In genomic region chr18:56028514-56028913, GRCh38 we compare ENCODE assay signal across 17 cellular contexts.
A peak's percentile ranks its signal among the peaks of the same experiment; 100 is the strongest.
DNase-seq lines count a peak whose midpoint lies in the region; ATAC-seq and TF ChIP-seq lines count a peak whose summit lies in the region.
"Had no signal": no experiment of that assay in that cellular context is flagged by ENCODE, and none has a peak within 500 bp of the region (broad histone marks: within the 10 kb centered on the region; RNA-seq: fewer than 3 reads in every experiment).

No MANE protein-coding gene starts in this region.

- H4K8ac ChIP-seq in mesenchymal stem cell (ENCODE audit: low read length): no peak overlapping the region

- H3K23ac ChIP-seq in mesenchymal stem cell (ENCODE audit: low read length in 2 of 2): no peak overlapping the region

- H2AFZ ChIP-seq in mesenchymal stem cell (ENCODE audit: low read depth, low read length): no peak overlapping the region

- H2AK5ac ChIP-seq in mesenchymal stem cell (ENCODE audit: low read length, severe bottlenecking): no peak overlapping the region

- H3K4me1 ChIP-seq in mesenchymal stem cell (ENCODE audit: control insufficient read depth, insufficient read depth, low read depth, low read length): no peaks in the 10 kb centered on the region

- no peak overlapping the region for H4K91ac ChIP-seq in mesenchymal stem cell (ENCODE audit: low read length)

- no peak overlapping the region for H2BK5ac ChIP-seq in mesenchymal stem cell (ENCODE audit: low read depth, low read length, poor library complexity, severe bottlenecking)

- no peak overlapping the region for H3K18ac ChIP-seq in mesenchymal stem cell (ENCODE audit: low read depth in 1 of 2, low read length in 2 of 2)

- no peaks in the 10 kb centered on the region for H3K27me3 ChIP-seq in mesenchymal stem cell (ENCODE audit: control insufficient read depth in 1 of 2, insufficient read depth in 1 of 2, low read length in 2 of 2)
- H3K27me3 ChIP-seq: right atrium auricular region had no signal

- no peaks in the 10 kb centered on the region for H3K79me1 ChIP-seq in mesenchymal stem cell (replicated peaks; ENCODE audit: low read length, poor library complexity, severe bottlenecking)

- H3K9ac ChIP-seq in mesenchymal stem cell (ENCODE audit: low read length): no peak overlapping the region

- H3K9me3 ChIP-seq in mesenchymal stem cell (ENCODE audit: control insufficient read depth, low read length): no peaks in the 10 kb centered on the region
- H3K9me3 ChIP-seq: right atrium auricular region had no signal

- no peak for ATAC-seq in GM21737 (IDR thresholded peaks at IDR 0.05; ENCODE audit: unreplicated experiment)
- ATAC-seq: activated CD8-positive, alpha-beta T cell treated with anti-CD3 and anti-CD28 coated beads for 36 hours; WTC11 had no signal

- no peak overlapping the region for H3K4ac ChIP-seq in mesenchymal stem cell (ENCODE audit: low read depth in 1 of 2, low read length in 2 of 2)

- no peak overlapping the region for H2BK15ac ChIP-seq in mesenchymal stem cell (ENCODE audit: low read depth, poor library complexity, severe bottlenecking)

- no peak overlapping the region for H3K4me2 ChIP-seq in mesenchymal stem cell (ENCODE audit: low read length, poor library complexity, severe bottlenecking)

- DNase-seq in AG20443 (ENCODE audit: low spot score) (peak; percentile 41), LHCN-M2 (ENCODE audit: low read depth) (peak; percentile 31), choroid plexus epithelial cell (ENCODE audit: low read depth) (peak; percentile 9), mesenchymal stem cell (peak; percentile 20), inferior parietal cortex (ENCODE audit: extremely low spot score) (no peak), DMS79 treated with DMSO at 0.1 percent for 48 hours (lab: John Stamatoyannopoulos, UW) (no peak)
- no peak for DNase-seq in activated CD8-positive, alpha-beta memory T cell treated with anti-CD3 and anti-CD28 coated beads, Interleukin-2, amount 50 U/mL, for 48 hours
- DNase-seq: activated CD8-positive, alpha-beta T cell treated with anti-CD3 and anti-CD28 coated beads for 36 hours; KG1; kidney; NCI-H1436; NCI-H345; SHP77; stimulated activated CD4-positive, alpha-beta T cell treated with anti-CD3 and anti-CD28 coated beads, Interleukin-1b, Interleukin-23, amount 100 ng/mL, for 48 hours had no signal

- no peak overlapping the region for H3K27ac ChIP-seq in mesenchymal stem cell (ENCODE audit: low read length, poor library complexity, severe bottlenecking)
- H3K27ac ChIP-seq: right atrium auricular region had no signal

- H3K4me3 ChIP-seq in choroid plexus epithelial cell (ENCODE audit: low read depth, low read length): no peak overlapping the region
- H3K4me3 ChIP-seq in mesenchymal stem cell (ENCODE audit: insufficient read depth in 1 of 2, low read depth in 1 of 2, low read length in 2 of 2): no peak overlapping the region
- H3K4me3 ChIP-seq: right atrium auricular region had no signal

- no peak overlapping the region for H2BK12ac ChIP-seq in mesenchymal stem cell (ENCODE audit: low read length in 2 of 2)

- no peak overlapping the region for H3K14ac ChIP-seq in mesenchymal stem cell (ENCODE audit: low read length in 2 of 2)

- no peaks in the 10 kb centered on the region for H3K36me3 ChIP-seq in mesenchymal stem cell (ENCODE audit: control insufficient read depth in 1 of 2, insufficient read depth in 2 of 2, low read depth in 1 of 2, low read length in 2 of 2)
- H3K36me3 ChIP-seq: right atrium auricular region had no signal

- H2BK120ac ChIP-seq in mesenchymal stem cell (ENCODE audit: low read depth, low read length): no peak overlapping the region

- TF ChIP-seq CTCF in choroid plexus epithelial cell (conservative IDR thresholded peaks at IDR 0.05; ENCODE audit: low read depth, low read length): no peak

- WGBS in mesenchymal stem cell: 0% methylated on average over 1 of the region's 1 CpG

Comparison
In these comparisons a context has a peak if more than half of its experiments do, and no peak if none do; other contexts are left out.
1. DNase-seq: peak in AG20443 (single experiment), LHCN-M2 (single experiment), choroid plexus epithelial cell (single experiment) and mesenchymal stem cell (single experiment); none in activated CD8-positive, alpha-beta memory T cell treated with anti-CD3 and anti-CD28 coated beads, Interleukin-2, amount 50 U/mL, for 48 hours (single experiment), inferior parietal cortex (single experiment) and DMS79 treated with DMSO at 0.1 percent for 48 hours (single experiment).